Comparison of ENCODE assay signal across 17 cellular contexts in the genomic region with DNA sequence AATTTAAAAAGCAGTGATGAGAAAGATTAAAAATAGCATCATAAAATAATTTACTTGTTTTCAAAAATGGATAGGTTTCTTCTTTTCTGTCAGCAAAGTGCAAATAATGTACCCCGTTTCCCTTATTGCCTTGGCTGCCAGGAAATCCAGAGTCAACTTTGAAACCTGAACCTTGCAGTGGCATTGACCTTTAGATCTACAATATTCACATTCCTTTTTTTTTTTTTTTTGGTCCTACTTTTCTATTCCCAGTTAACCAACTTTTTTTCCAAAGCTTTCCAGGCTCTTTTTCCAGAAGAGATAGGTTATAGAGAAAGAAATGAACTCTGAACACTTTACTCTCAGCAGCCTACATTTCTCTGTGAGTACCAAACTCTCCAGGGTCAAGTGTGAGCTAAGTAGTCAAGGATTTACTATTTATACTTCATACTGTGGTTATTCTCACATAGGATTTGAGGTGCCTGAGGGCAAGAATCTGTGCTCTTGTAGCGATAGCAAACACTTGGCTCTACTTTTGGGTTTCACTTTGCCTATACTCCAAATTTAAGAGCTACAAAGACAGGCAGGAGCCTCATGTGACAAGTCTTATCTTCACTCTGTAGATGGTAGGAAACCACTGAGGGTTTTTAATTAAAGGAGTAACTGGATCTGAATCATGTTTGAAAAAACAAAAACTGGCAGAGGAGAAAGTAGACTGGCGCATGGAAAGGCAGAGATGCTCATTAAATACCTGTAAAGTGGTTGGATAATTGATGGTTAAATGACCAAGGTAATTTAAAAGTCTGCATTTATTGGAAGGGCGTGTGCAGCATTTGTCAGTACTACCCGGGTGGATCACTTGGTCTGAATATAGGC.
DNase-seq lines count a peak whose midpoint lies in the region; ATAC-seq and TF ChIP-seq lines count a peak whose summit lies in the region.
"Had no signal": no experiment of that assay in that cellular context is flagged by ENCODE, and none has a peak within 500 bp of the region (broad histone marks: within the 10 kb centered on the region; RNA-seq: fewer than 3 reads in every experiment).

No MANE protein-coding gene starts in this region.

- H3K36me3 ChIP-seq in HCT116 (ENCODE audit: control insufficient read depth in 1 of 2, insufficient read depth in 2 of 2, low read length in 2 of 2) (peaks cover 0 to 6% of the 10 kb centered on the region in 2 experiments; a peak in 1 of 4 replicates), Panc1 (ENCODE audit: control insufficient read depth, insufficient read depth, low read length) (no peaks in the 10 kb centered on the region), hepatocyte (replicated peaks; ENCODE audit: insufficient read depth, low read depth) (no peaks in the 10 kb centered on the region)
- H3K36me3 ChIP-seq: vagina had no signal

- peak overlapping the region; percentile 36 for H3K9ac ChIP-seq in HCT116 (ENCODE audit: low read length)

- H3K27me3 Mint-ChIP-seq in type B pancreatic cell, result peaks cover 39% of the 10 kb centered on the region

- DNase-seq in HCT116 (ENCODE audit: low read depth, low spot score) (no peak), Panc1 (ENCODE audit: low read depth, low spot score) (no peak), hepatocyte (ENCODE audit: low spot score) (no peak), type B pancreatic cell (ENCODE audit: extremely low spot score, unreplicated experiment) (no peak), SHP77 treated with DMSO at 0.1 percent for 48 hours (lab: John Stamatoyannopoulos, UW) (no peak), NCI-H146 treated with DMSO at 0.1 percent for 48 hours (lab: John Stamatoyannopoulos, UW; ENCODE audit: unreplicated experiment) (no peak)
- DNase-seq: activated CD4-positive, alpha-beta T cell treated with anti-CD3 and anti-CD28 coated beads for 36 hours; activated naive CD8-positive, alpha-beta T cell treated with anti-CD3 and anti-CD28 coated beads, Interleukin-2, amount 50 U/mL, for 24 hours; activated T-cell treated with anti-CD3 and anti-CD28 coated beads, Interleukin-2, amount 50 U/mL, for 1 hour; CD4-positive, alpha-beta T cell; head of caudate nucleus; NCI-H2171; nephron progenitor cell; stimulated activated naive B cell treated with anti-CD40 and anti-IgM and Interleukin-4, amounts not matched to agents 10 μg/mL and 1 μg/mL and 100 μg/mL, for 72 hours had no signal

- peaks cover 14% of the 10 kb centered on the region for H3K4me1 Mint-ChIP-seq in type B pancreatic cell (ENCODE audit: unreplicated experiment)

- H3K27me3 ChIP-seq in HCT116 (ENCODE audit: insufficient read depth, low read length) (no peaks in the 10 kb centered on the region), Panc1 (ENCODE audit: control insufficient read depth, insufficient read depth, low read length) (no peaks in the 10 kb centered on the region), hepatocyte (peaks cover 4% of the 10 kb centered on the region)
- H3K27me3 ChIP-seq: vagina had no signal

- BruUV-seq in HCT116 (replicated peaks; lab: Mats Ljungman, UMichigan) (TSS peak; percentile 95), Panc1 (replicated peaks; lab: Mats Ljungman, UMichigan) (no TSS peak)

- H3K4me3 ChIP-seq in HCT116 (replicated peaks in 1 of 2; ENCODE audit: low read depth in 1 of 2, low read length in 2 of 2) (peak overlapping the region in 1 of 2 experiments; percentile 40; a peak in 2 of 4 replicates), Panc1 (ENCODE audit: low read depth in 2 of 2, low read length in 2 of 2) (no peak overlapping the region), hepatocyte (no peak overlapping the region)
- H3K4me3 ChIP-seq: vagina had no signal

- H3K36me3 Mint-ChIP-seq in type B pancreatic cell, result no peaks in the 10 kb centered on the region
- H3K36me3 Mint-ChIP-seq: stimulated activated naive B cell treated with anti-CD40 and anti-IgM and Interleukin-4, amounts not matched to agents 10 μg/mL and 1 μg/mL and 100 μg/mL, for 72 hours had no signal

- H3K9me3 ChIP-seq in HCT116 (ENCODE audit: control insufficient read depth in 1 of 2, insufficient read depth in 1 of 2, low read depth in 1 of 2, low read length in 2 of 2) (peaks cover 0 to 8% of the 10 kb centered on the region in 2 experiments; a peak in 1 of 4 replicates), Panc1 (ENCODE audit: control insufficient read depth, insufficient read depth, low read depth, low read length) (no peaks in the 10 kb centered on the region), hepatocyte (ENCODE audit: low read depth) (no peaks in the 10 kb centered on the region)
- H3K9me3 ChIP-seq: vagina had no signal

- peak overlapping the region; percentile 74 for H3K27ac Mint-ChIP-seq in type B pancreatic cell
- H3K27ac Mint-ChIP-seq: activated CD4-positive, alpha-beta T cell treated with anti-CD3 and anti-CD28 coated beads for 36 hours; activated naive CD8-positive, alpha-beta T cell treated with anti-CD3 and anti-CD28 coated beads, Interleukin-2, amount 50 U/mL, for 24 hours; CD4-positive, alpha-beta T cell; nephron progenitor cell; stimulated activated naive B cell treated with anti-CD40 and anti-IgM and Interleukin-4, amounts not matched to agents 10 μg/mL and 1 μg/mL and 100 μg/mL, for 72 hours had no signal

- in situ Hi-C loops in Panc1 (cut with HindIII; ENCODE audit: low pct_unique_long_range_greater_than_20kb, low sequenced_read_pairs), result no loop called here

- CTCF ChIA-PET in HCT116 (lab: Charles Lee), result no interaction called here
- CTCF ChIA-PET in Panc1 (lab: Charles Lee), result no interaction called here

- TF ChIP-seq CTCF in HCT116 (IDR thresholded peaks at IDR 0.05 in 2 of 3, conservative IDR thresholded peaks at IDR 0.05 in 1 of 3; ENCODE audit: borderline replicate concordance in 1 of 3, insufficient read depth in 1 of 3, low read depth in 2 of 3, low read length in 2 of 3) (no peak), Panc1 (IDR thresholded peaks at IDR 0.05) (no peak), hepatocyte (IDR thresholded peaks at IDR 0.05; ENCODE audit: poor library complexity) (no peak), type B pancreatic cell (conservative IDR thresholded peaks at IDR 0.05) (no peak)

- peak overlapping the region; percentile 2 for H3K4me3 Mint-ChIP-seq in type B pancreatic cell
- H3K4me3 Mint-ChIP-seq: activated CD4-positive, alpha-beta T cell treated with anti-CD3 and anti-CD28 coated beads for 36 hours; activated naive CD8-positive, alpha-beta T cell treated with anti-CD3 and anti-CD28 coated beads, Interleukin-2, amount 50 U/mL, for 24 hours; CD4-positive, alpha-beta T cell; nephron progenitor cell; stimulated activated naive B cell treated with anti-CD40 and anti-IgM and Interleukin-4, amounts not matched to agents 10 μg/mL and 1 μg/mL and 100 μg/mL, for 72 hours had no signal

- H3K4me1 ChIP-seq in HCT116 (ENCODE audit: control insufficient read depth in 1 of 2, insufficient read depth in 2 of 2, low read length in 2 of 2), result peaks cover 43 to 51% of the 10 kb centered on the region in 2 experiments
- peaks cover 7% of the 10 kb centered on the region for H3K4me1 ChIP-seq in Panc1 (ENCODE audit: control insufficient read depth, insufficient read depth, low read length)
- peaks cover 25% of the 10 kb centered on the region for H3K4me1 ChIP-seq in hepatocyte (ENCODE audit: insufficient read depth)

- RAD21 ChIA-PET in HCT116 (lab: Charles Lee; ENCODE audit: low non-redundant PET in 1 of 2, low total read pairs in 2 of 2, uncharacterized antibody in 2 of 2, unreplicated experiment in 2 of 2), result no interaction called here

- no peak for TF ChIP-seq RAD21 in HCT116 (IDR thresholded peaks at IDR 0.05; ENCODE audit: low read depth)

- H3K9me3 Mint-ChIP-seq in type B pancreatic cell, result peaks cover 4% of the 10 kb centered on the region
- H3K9me3 Mint-ChIP-seq: activated naive CD8-positive, alpha-beta T cell treated with anti-CD3 and anti-CD28 coated beads, Interleukin-2, amount 50 U/mL, for 24 hours; CD4-positive, alpha-beta T cell; nephron progenitor cell; stimulated activated naive B cell treated with anti-CD40 and anti-IgM and Interleukin-4, amounts not matched to agents 10 μg/mL and 1 μg/mL and 100 μg/mL, for 72 hours had no signal

- H3K4me2 ChIP-seq in HCT116 (ENCODE audit: low read length) (peak overlapping the region; percentile 60), hepatocyte (peak overlapping the region; percentile 76)

- 61% methylated on average over 5 of the region's 5 CpGs for WGBS in hepatocyte (ENCODE audit: low lambda C conversion rate, missing lambda C conversion rate)

- H3K9me2 ChIP-seq in HCT116 (ENCODE audit: insufficient read depth), result no peaks in the 10 kb centered on the region
- H3K9me2 ChIP-seq in hepatocyte (replicated peaks; ENCODE audit: insufficient read depth), result no peaks in the 10 kb centered on the region

- H3K27ac ChIP-seq in HCT116 (ENCODE audit: low read depth, low read length) (peak overlapping the region; percentile 91), Panc1 (ENCODE audit: low read length) (no peak overlapping the region), hepatocyte (peak overlapping the region; percentile 47)
- H3K27ac ChIP-seq: vagina had no signal

- no peak for TF ChIP-seq POLR2A in HCT116 (IDR thresholded peaks at IDR 0.05; ENCODE audit: borderline replicate concordance, extremely low read depth, insufficient read depth, insufficient read length)

- H4K20me1 ChIP-seq in HCT116 (ENCODE audit: insufficient read depth) (no peaks in the 10 kb centered on the region), hepatocyte (ENCODE audit: insufficient read depth, poor library complexity, severe bottlenecking) (no peaks in the 10 kb centered on the region)

- intact Hi-C loops in HCT116 (cut with micrococcal nuclease) (no loop called here), Panc1 (cut with micrococcal nuclease; ENCODE audit: unreplicated experiment) (no loop called here)

- H3K79me2 ChIP-seq in HCT116 (ENCODE audit: insufficient read depth, low read length), result no peaks in the 10 kb centered on the region
- H3K79me2 ChIP-seq in hepatocyte, result no peaks in the 10 kb centered on the region

- H2AFZ ChIP-seq in HCT116 (ENCODE audit: low read depth, low read length, poor library complexity, severe bottlenecking), result peak overlapping the region; percentile 88
- H2AFZ ChIP-seq in hepatocyte, result no peak overlapping the region

- POLR2A ChIA-PET in HCT116 (lab: Charles Lee) (interaction anchor here (1.3 to 1.4 kb wide), 2 partner anchors 9 to 136 kb away, joined by 3 to 4 read pairs; a partner anchor contains a TSS), Panc1 (lab: Charles Lee) (no interaction called here)

- ATAC-seq in HCT116, result peak; percentile 40
- ATAC-seq in Panc1, result 0 out of 2 replicates have a peak, but pooled peaks have one; percentile 32
- no peak for ATAC-seq in HG02798 (IDR thresholded peaks at IDR 0.05; ENCODE audit: poor library complexity, unreplicated experiment)
- ATAC-seq: activated CD4-positive, alpha-beta T cell treated with anti-CD3 and anti-CD28 coated beads for 36 hours; activated naive CD8-positive, alpha-beta T cell treated with anti-CD3 and anti-CD28 coated beads, Interleukin-2, amount 50 U/mL, for 24 hours; sciatic nerve; stimulated activated naive B cell treated with anti-CD40 and anti-IgM and Interleukin-4, amounts not matched to agents 10 μg/mL and 1 μg/mL and 100 μg/mL, for 72 hours had no signal

TF ChIP-seq in HCT116, 20 proteins besides CTCF, POLR2A, EP300 and RAD21 (continues in another document):
- TF ChIP-seq SRF (IDR thresholded peaks at IDR 0.05; ENCODE audit: low read depth) (no peak), POLR2AphosphoS5 (IDR thresholded peaks at IDR 0.05; ENCODE audit: low read depth, low read length) (0 out of 2 replicates have a peak, but pooled peaks have one; percentile 1)
